Comparison of ENCODE assay signal across 8 cellular contexts in genomic region chr2:239401450-239402227, GRCh38. TPM values are rescaled to one million over a fixed set of nuclear protein-coding genes. Genes with fewer than 3 reads are reported as not detected.
A peak's percentile ranks its signal among the peaks of the same experiment; 100 is the strongest.
DNase-seq lines count a peak whose midpoint lies in the region; ATAC-seq and TF ChIP-seq lines count a peak whose summit lies in the region.

No MANE protein-coding gene starts in this region.

- 0 out of 2 replicates have a peak, but pooled peaks cover 5% of the 10 kb centered on the region for H3K36me3 ChIP-seq in BLaER1

- ATAC-seq in HG03378 (IDR thresholded peaks at IDR 0.05; ENCODE audit: unreplicated experiment) (peak; percentile 69), left colon (peak; percentile 79)
- peak; percentile 57 to 64 for ATAC-seq in activated CD4-positive, CD25-positive, alpha-beta regulatory T cell treated with anti-CD3 and anti-CD28 coated beads, Interleukin-2, amount 50 U/mL, for 24 hours

- H3K4me3 ChIP-seq in BLaER1: peak overlapping the region; percentile 72

- peak overlapping the region; percentile 98 for H3K9ac ChIP-seq in BLaER1

- H3K9me3 ChIP-seq in BLaER1: no peaks in the 10 kb centered on the region

- H3K27ac ChIP-seq in BLaER1 (peak overlapping the region; percentile 99), cingulate gyrus (ENCODE audit: low read depth, low read length) (peak overlapping the region; percentile 100)

- H4K20me1 ChIP-seq in BLaER1: peaks cover 32% of the 10 kb centered on the region

- DNase-seq in NCI-H446 (lab: John Stamatoyannopoulos, UW) (peak; percentile 80 to 95), left colon (peak; percentile 93 to 95)
- DNase-seq in stimulated activated CD4-positive, alpha-beta T cell treated with anti-CD3 and anti-CD28 coated beads, Interleukin-1b, Interleukin-23, amount 100 ng/mL, for 24 hours (ENCODE audit: low read depth in 4 of 4, low spot score in 1 of 4): peak; percentile 70 to 88 (median 86)

- H3K4me1 ChIP-seq in BLaER1: peaks cover 42% of the 10 kb centered on the region

- peak; percentile 98 for TF ChIP-seq POLR2A in GM19193 (IDR thresholded peaks at IDR 0.05; ENCODE audit: extremely low read depth, insufficient read depth, insufficient read length)

- intact Hi-C loops in left colon (cut with DNase I, micrococcal nuclease): no loop called here

- H3K27me3 ChIP-seq in BLaER1: no peaks in the 10 kb centered on the region

- H3K4me2 ChIP-seq in BLaER1: peak overlapping the region; percentile 85

RNA-seq across cellular contexts. Expression of gene HDAC4, which starts 0.8 kb away (rescaled TPM):
- total RNA-seq in left colon: 10 to 100 TPM; 38.7 to 50.9 TPM

Comparison
In these comparisons a context has a peak if more than half of its experiments do, and no peak if none do; other contexts are left out.
1. Peak in every context shown above with its lines: DNase-seq, ATAC-seq, H3K4me3 ChIP-seq and H3K27ac ChIP-seq.